Comparison of ENCODE assay signal across 20 cellular contexts in the genomic region with DNA sequence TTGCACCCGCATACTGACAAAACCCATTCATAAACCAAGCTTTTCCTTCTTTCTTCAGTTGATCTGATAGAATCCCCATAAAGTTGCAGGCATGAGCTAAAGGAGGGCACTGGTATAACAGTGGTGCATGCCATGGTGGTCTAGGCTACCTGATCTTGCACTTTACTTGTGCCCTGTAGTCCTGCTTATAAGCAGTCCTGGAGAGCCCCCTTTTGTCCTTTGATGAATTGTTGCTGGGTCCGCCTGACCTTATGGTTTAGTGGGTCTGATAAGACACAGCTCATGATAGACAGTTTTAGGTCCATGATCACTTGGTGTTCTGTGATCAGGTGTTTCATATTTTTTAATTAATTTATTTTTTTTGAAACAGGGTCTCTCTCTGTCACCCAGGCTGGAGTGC. TPM values are rescaled to one million over a fixed set of nuclear protein-coding genes. Genes with fewer than 3 reads are reported as not detected.
A peak's percentile ranks its signal among the peaks of the same experiment; 100 is the strongest.
DNase-seq lines count a peak whose midpoint lies in the region; ATAC-seq, FAIRE-seq and TF ChIP-seq lines count a peak whose summit lies in the region.
"Had no signal": no experiment of that assay in that cellular context is flagged by ENCODE, and none has a peak within 500 bp of the region (broad histone marks: within the 10 kb centered on the region; RNA-seq: fewer than 3 reads in every experiment).

No MANE protein-coding gene starts in this region.

- FAIRE-seq in HTR-8/SVneo (lab: Jason Lieb, UNC), result no peak
- FAIRE-seq: A204.1, GM12878 had no signal

- H2AFZ ChIP-seq in DND-41 (ENCODE audit: low read depth, low read length), result no peak overlapping the region

- H3K4me1 ChIP-seq in DND-41 (ENCODE audit: insufficient read depth, low read length) (peaks cover 3% of the 10 kb centered on the region), SJCRH30 (no peaks in the 10 kb centered on the region)
- H3K4me1 ChIP-seq: BLaER1, Caco-2, HAP-1 had no signal

- peak; percentile 8 for TF ChIP-seq CTCF in DND-41 (IDR thresholded peaks at IDR 0.05; ENCODE audit: borderline replicate concordance, extremely low read depth, low read length, poor library complexity, severe bottlenecking)

- H3K36me3 ChIP-seq in DND-41 (ENCODE audit: insufficient read depth, low read length), result no peaks in the 10 kb centered on the region
- no peaks in the 10 kb centered on the region for H3K36me3 ChIP-seq in SJCRH30
- H3K36me3 ChIP-seq: BLaER1, HAP-1 had no signal

- H3K36me3 Mint-ChIP-seq in activated naive CD8-positive, alpha-beta T cell treated with anti-CD3 and anti-CD28 coated beads, Interleukin-2, amount 50 U/mL, for 24 hours (ENCODE audit: low read depth), result no peaks in the 10 kb centered on the region
- H3K36me3 Mint-ChIP-seq: CD4-positive, CD25-positive, alpha-beta regulatory T cell; CD8-positive, alpha-beta T cell had no signal

- no peak overlapping the region for H3K4me3 Mint-ChIP-seq in activated naive CD8-positive, alpha-beta T cell treated with anti-CD3 and anti-CD28 coated beads, Interleukin-2, amount 50 U/mL, for 24 hours
- H3K4me3 Mint-ChIP-seq: B cell; CD4-positive, CD25-positive, alpha-beta regulatory T cell; CD8-positive, alpha-beta T cell; HFFc6 had no signal

- H3K27ac Mint-ChIP-seq in activated naive CD8-positive, alpha-beta T cell treated with anti-CD3 and anti-CD28 coated beads, Interleukin-2, amount 50 U/mL, for 24 hours, result no peak overlapping the region
- H3K27ac Mint-ChIP-seq: B cell; CD4-positive, CD25-positive, alpha-beta regulatory T cell; CD8-positive, alpha-beta T cell; HFFc6 had no signal

- no peak for DNase-seq in DND-41
- DNase-seq in SJCRH30, result peak; percentile 2 to 38
- peak; percentile 36 for DNase-seq in iPS-NIHi7 (ENCODE audit: extremely low spot score)
- DNase-seq in NCI-H2171 treated with DMSO at 0.1 percent for 48 hours (lab: John Stamatoyannopoulos, UW), result no peak
- DNase-seq in HTR-8/SVneo (ENCODE audit: insufficient read length, low spot score), result no peak
- DNase-seq in activated naive CD8-positive, alpha-beta T cell treated with anti-CD3 and anti-CD28 coated beads, Interleukin-2, amount 50 U/mL, for 24 hours, result no peak
- DNase-seq: Caco-2; CD4-positive, CD25-positive, alpha-beta regulatory T cell; CD8-positive, alpha-beta T cell; DMS153; EL; GDM1; HFFc6 had no signal

- H3K4me2 ChIP-seq in DND-41 (ENCODE audit: insufficient read depth, low read length), result no peak overlapping the region
- H3K4me2 ChIP-seq: BLaER1 had no signal

- no peaks in the 10 kb centered on the region for H3K9me3 Mint-ChIP-seq in activated naive CD8-positive, alpha-beta T cell treated with anti-CD3 and anti-CD28 coated beads, Interleukin-2, amount 50 U/mL, for 24 hours
- H3K9me3 Mint-ChIP-seq: CD4-positive, CD25-positive, alpha-beta regulatory T cell; CD8-positive, alpha-beta T cell; HFFc6 had no signal

- H3K9ac ChIP-seq in DND-41 (ENCODE audit: low read depth, low read length), result no peak overlapping the region
- H3K9ac ChIP-seq: BLaER1 had no signal

- no peaks in the 10 kb centered on the region for H3K9me3 ChIP-seq in DND-41 (ENCODE audit: insufficient read depth, low read length, severe bottlenecking)
- H3K9me3 ChIP-seq in SJCRH30 (replicated peaks), result no peaks in the 10 kb centered on the region
- H3K9me3 ChIP-seq: BLaER1, Caco-2, HAP-1 had no signal

- H3K27me3 Mint-ChIP-seq in activated naive CD8-positive, alpha-beta T cell treated with anti-CD3 and anti-CD28 coated beads, Interleukin-2, amount 50 U/mL, for 24 hours, result peaks cover 1% of the 10 kb centered on the region
- H3K27me3 Mint-ChIP-seq: B cell; CD4-positive, CD25-positive, alpha-beta regulatory T cell had no signal

- H3K27ac ChIP-seq in DND-41 (ENCODE audit: low read length) (no peak overlapping the region), SJCRH30 (no peak overlapping the region)
- H3K27ac ChIP-seq: 22Rv1, BLaER1, C4-2B had no signal

- ATAC-seq in DND-41 (ENCODE audit: insufficient read depth, low read depth), result no peak
- no peak for ATAC-seq in activated naive CD8-positive, alpha-beta T cell treated with anti-CD3 and anti-CD28 coated beads, Interleukin-2, amount 50 U/mL, for 24 hours
- ATAC-seq: CD8-positive, alpha-beta T cell; GM12878 had no signal

- peaks cover 2% of the 10 kb centered on the region for H3K4me1 Mint-ChIP-seq in activated naive CD8-positive, alpha-beta T cell treated with anti-CD3 and anti-CD28 coated beads, Interleukin-2, amount 50 U/mL, for 24 hours
- H3K4me1 Mint-ChIP-seq: B cell; CD4-positive, CD25-positive, alpha-beta regulatory T cell had no signal

- H4K20me1 ChIP-seq in DND-41 (ENCODE audit: insufficient read depth, low read length), result no peaks in the 10 kb centered on the region
- H4K20me1 ChIP-seq: BLaER1 had no signal

- H3K4me3 ChIP-seq in DND-41 (ENCODE audit: low read depth in 1 of 2, low read length in 2 of 2) (no peak overlapping the region), SJCRH30 (no peak overlapping the region)
- H3K4me3 ChIP-seq: BLaER1, GM12878, HAP-1 had no signal

- no peaks in the 10 kb centered on the region for H3K79me2 ChIP-seq in DND-41 (ENCODE audit: insufficient read depth, low read length)

- H3K27me3 ChIP-seq in DND-41 (ENCODE audit: insufficient read depth, low read length, poor library complexity) (no peaks in the 10 kb centered on the region), SJCRH30 (no peaks in the 10 kb centered on the region)

RNA-seq across cellular contexts. Expression of gene CCDC160, which starts 19.7 kb away (rescaled TPM):
- 0.47 and 0.89 TPM in 2 replicates for total RNA-seq in SJCRH30 (2014; rRNA removed; shearing (Covaris generic))
- total RNA-seq: B cell; CD4-positive, CD25-positive, alpha-beta regulatory T cell; CD8-positive, alpha-beta T cell; GM12878; HFFc6 had no signal

Comparison
In these comparisons a context has a peak if more than half of its experiments do, and no peak if none do; other contexts are left out.
1. DNase-seq: peak in SJCRH30 (2 of 2) and iPS-NIHi7 (single experiment); none in DND-41 (single experiment), NCI-H2171 treated with DMSO at 0.1 percent for 48 hours (single experiment), HTR-8/SVneo (single experiment) and activated naive CD8-positive, alpha-beta T cell treated with anti-CD3 and anti-CD28 coated beads, Interleukin-2, amount 50 U/mL, for 24 hours (single experiment).